8 cellular contexts compared by ENCODE assay signal in genomic region chr10:72318383-72319262, GRCh38. TPM values are rescaled to one million over a fixed set of nuclear protein-coding genes. Genes with fewer than 3 reads are reported as not detected.
DNase-seq lines count a peak whose midpoint lies in the region; ATAC-seq and TF ChIP-seq lines count a peak whose summit lies in the region.

No MANE protein-coding gene starts in this region.

- no peaks in the 10 kb centered on the region for H3K9me2 ChIP-seq in MM.1S (replicated peaks; ENCODE audit: insufficient read depth, low read length)

- H3K27me3 ChIP-seq in MM.1S (replicated peaks; ENCODE audit: insufficient read depth, low read length) (no peaks in the 10 kb centered on the region), mammary epithelial cell (ENCODE audit: insufficient read depth, low read length) (no peaks in the 10 kb centered on the region)

- H3K27me3 Mint-ChIP-seq in CD14-positive monocyte (ENCODE audit: low read depth in 3 of 3): peaks cover 0 to 2% (median 0%) of the 10 kb centered on the region in 3 donors
- no peaks in the 10 kb centered on the region for H3K27me3 Mint-ChIP-seq in natural killer cell treated with Interleukin-12 subunit alpha and Interleukin-12 subunit beta and Interleukin-15 and Interleukin-18, amount 100 ng/mL, for 72 hours

- H3K36me3 ChIP-seq in MM.1S (replicated peaks; ENCODE audit: insufficient read depth, low read length): no peaks in the 10 kb centered on the region
- no peaks in the 10 kb centered on the region for H3K36me3 ChIP-seq in mammary epithelial cell (ENCODE audit: insufficient read depth, low read length)

- no peaks in the 10 kb centered on the region for H3K79me2 ChIP-seq in MM.1S (ENCODE audit: low read length)
- no peaks in the 10 kb centered on the region for H3K79me2 ChIP-seq in mammary epithelial cell (ENCODE audit: insufficient read depth, low read length)

- dilution Hi-C loops in mammary epithelial cell (cut with HindIII; ENCODE audit: low sequenced_read_pairs): no loop called here

- 84% methylated on average over 11 of the region's 11 CpGs for WGBS in mammary epithelial cell (ENCODE audit: low coverage, missing lambda C conversion rate)

- intact Hi-C loops in CD14-positive monocyte (cut with micrococcal nuclease) (loop anchor here in 1 of 2 donors (5.0 kb wide), 1 partner anchor 46 kb away; the partner anchor contains the start of gene DDIT4), mammary epithelial cell (cut with micrococcal nuclease) (no loop called here)

- H3K9ac ChIP-seq in MM.1S (ENCODE audit: low read length): peak overlapping the region; percentile 91
- peak overlapping the region; percentile 57 for H3K9ac ChIP-seq in mammary epithelial cell (ENCODE audit: insufficient read depth, low read length)

- H3K27ac ChIP-seq in MM.1S (ENCODE audit: low read length): peak overlapping the region; percentile 95
- H3K27ac ChIP-seq in mammary epithelial cell (ENCODE audit: insufficient read depth, low read depth, low read length): peak overlapping the region; percentile 99

- no peak for TF ChIP-seq CTCF in CD14-positive monocyte (IDR thresholded peaks at IDR 0.05)
- no peak for TF ChIP-seq CTCF in MM.1S (IDR thresholded peaks at IDR 0.05; ENCODE audit: low read length)
- TF ChIP-seq CTCF in mammary epithelial cell (conservative IDR thresholded peaks at IDR 0.05 in 1 of 2, IDR thresholded peaks at IDR 0.05 in 1 of 2; ENCODE audit: extremely low read depth in 1 of 2, insufficient read depth in 1 of 2, low read depth in 1 of 2, low read length in 2 of 2): no peak
- no peak for TF ChIP-seq CTCF in omental fat pad (IDR thresholded peaks at IDR 0.05)

- no peaks in the 10 kb centered on the region for H3K9me3 ChIP-seq in MM.1S (replicated peaks; ENCODE audit: insufficient read depth, low read length)
- no peaks in the 10 kb centered on the region for H3K9me3 ChIP-seq in mammary epithelial cell (replicated peaks; ENCODE audit: insufficient read depth, low read length)

- BruUV-seq in mammary epithelial cell (replicated peaks; lab: Mats Ljungman, UMichigan): no TSS peak

- no peak for ATAC-seq in natural killer cell treated with Interleukin-12 subunit alpha and Interleukin-12 subunit beta and Interleukin-15 and Interleukin-18, amount 100 ng/mL, for 72 hours
- no peak for ATAC-seq in omental fat pad (ENCODE audit: low FRiP score)

- H3K4me3 ChIP-seq in MM.1S (ENCODE audit: low read length) (peak overlapping the region; percentile 59), mammary epithelial cell (replicated peaks in 1 of 3; ENCODE audit: insufficient read depth in 1 of 3, low read depth in 2 of 3, low read length in 3 of 3) (no peak overlapping the region)

- CTCF ChIA-PET in mammary epithelial cell (lab: Charles Lee; ENCODE audit: low non-redundant PET): no interaction called here

- H2AFZ ChIP-seq in MM.1S (ENCODE audit: low read length) (peak overlapping the region; percentile 82; the same call in 1 of the 2 replicates), mammary epithelial cell (ENCODE audit: low read depth, low read length) (no peak overlapping the region)

- in situ Hi-C loops in mammary epithelial cell (cut with MboI; ENCODE audit: low sequenced_read_pairs in 2 of 2): no loop called here

- H3F3A ChIP-seq in MM.1S (ENCODE audit: insufficient read depth, low read length): peaks cover 28% of the 10 kb centered on the region

- H3K4me1 ChIP-seq in MM.1S (ENCODE audit: low read length) (peaks cover 44% of the 10 kb centered on the region), mammary epithelial cell (ENCODE audit: insufficient read depth, low read length) (peaks cover 77% of the 10 kb centered on the region)

- H3K36me3 Mint-ChIP-seq in CD14-positive monocyte: peaks cover 0 to 3% of the 10 kb centered on the region in 2 donors
- H3K36me3 Mint-ChIP-seq in natural killer cell treated with Interleukin-12 subunit alpha and Interleukin-12 subunit beta and Interleukin-15 and Interleukin-18, amount 100 ng/mL, for 72 hours: no peaks in the 10 kb centered on the region

- H3K4me3 Mint-ChIP-seq in CD14-positive monocyte: peak overlapping the region; percentile 73 to 79
- H3K4me3 Mint-ChIP-seq in natural killer cell treated with Interleukin-12 subunit alpha and Interleukin-12 subunit beta and Interleukin-15 and Interleukin-18, amount 100 ng/mL, for 72 hours: peak overlapping the region; percentile 83

- H3K4me2 ChIP-seq in MM.1S (ENCODE audit: low read depth, low read length): peak overlapping the region; percentile 94
- H3K4me2 ChIP-seq in mammary epithelial cell (ENCODE audit: insufficient read depth, low read depth, low read length): peak overlapping the region; percentile 72

- peaks cover 85% of the 10 kb centered on the region for H3K4me1 Mint-ChIP-seq in CD14-positive monocyte
- peaks cover 48 to 52% of the 10 kb centered on the region in 2 donors for H3K4me1 Mint-ChIP-seq in natural killer cell treated with Interleukin-12 subunit alpha and Interleukin-12 subunit beta and Interleukin-15 and Interleukin-18, amount 100 ng/mL, for 72 hours (ENCODE audit: low read depth in 2 of 2)

- H3K9me3 Mint-ChIP-seq in CD14-positive monocyte: no peaks in the 10 kb centered on the region
- no peaks in the 10 kb centered on the region for H3K9me3 Mint-ChIP-seq in natural killer cell treated with Interleukin-12 subunit alpha and Interleukin-12 subunit beta and Interleukin-15 and Interleukin-18, amount 100 ng/mL, for 72 hours

- H4K20me1 ChIP-seq in MM.1S (ENCODE audit: insufficient read depth, low read length) (no peaks in the 10 kb centered on the region), mammary epithelial cell (ENCODE audit: insufficient read depth, low read length) (no peaks in the 10 kb centered on the region)

- peak overlapping the region; percentile 95 to 99 (median 98) for H3K27ac Mint-ChIP-seq in CD14-positive monocyte
- H3K27ac Mint-ChIP-seq in natural killer cell treated with Interleukin-12 subunit alpha and Interleukin-12 subunit beta and Interleukin-15 and Interleukin-18, amount 100 ng/mL, for 72 hours: peak overlapping the region; percentile 94 to 96

- DNase-seq in CD14-positive monocyte (ENCODE audit: low spot score) (no peak), MM.1S (no peak), mammary epithelial cell (no peak), NCI-H2029 treated with DMSO at 0.1 percent for 48 hours (lab: John Stamatoyannopoulos, UW) (no peak), epidermal melanocyte (ENCODE audit: insufficient read length, low spot score) (no peak), omental fat pad (ENCODE audit: low spot score) (no peak), NCI-H2171 treated with DMSO at 0.1 percent for 48 hours (lab: John Stamatoyannopoulos, UW) (no peak)
- DNase-seq in natural killer cell treated with Interleukin-12 subunit alpha and Interleukin-12 subunit beta and Interleukin-15 and Interleukin-18, amount 100 ng/mL, for 72 hours (ENCODE audit: low spot score): no peak

RNA-seq across cellular contexts. Expression of gene DNAJB12, which starts 36.1 kb away (rescaled TPM):
- polyA plus RNA-seq in CD14-positive monocyte (10 to 100 TPM; 26.5 to 37.9 TPM), mammary epithelial cell (58.9 TPM)
- total RNA-seq in mammary epithelial cell (10 to 100 TPM; 57.7 to 98.4 TPM), omental fat pad (10 to 100 TPM; 35.0 to 41.1 (median 36.5) TPM)
- polyA minus RNA-seq in mammary epithelial cell: 60.1 TPM
- 10 to 100 TPM; 39.5 to 39.7 TPM for total RNA-seq in natural killer cell treated with Interleukin-12 subunit alpha and Interleukin-12 subunit beta and Interleukin-15 and Interleukin-18, amount 100 ng/mL, for 72 hours

RNA-seq across cellular contexts. Expression of gene DDIT4, which starts 44.9 kb away (rescaled TPM):
- polyA plus RNA-seq in CD14-positive monocyte: 10 to 100 TPM; 26.1 to 45.8 TPM
- total RNA-seq in mammary epithelial cell: 1,000 to 10,000 TPM in 1 of 2 donors, 100 to 1,000 TPM in 1; 772 to 1,235 TPM
- polyA plus RNA-seq in mammary epithelial cell: 542 TPM
- polyA minus RNA-seq in mammary epithelial cell: 521 TPM
- 100 to 1,000 TPM; 189 to 207 TPM for total RNA-seq in natural killer cell treated with Interleukin-12 subunit alpha and Interleukin-12 subunit beta and Interleukin-15 and Interleukin-18, amount 100 ng/mL, for 72 hours
- total RNA-seq in omental fat pad: 100 to 1,000 TPM in 3 of 4 donors, 10 to 100 TPM in 1; 56.2 to 527 (median 185) TPM
